19 cellular contexts compared by ENCODE assay signal in genomic region chr18:70640336-70640887, GRCh38.
DNase-seq lines count a peak whose midpoint lies in the region; ATAC-seq and TF ChIP-seq lines count a peak whose summit lies in the region.
"Had no signal": no experiment of that assay in that cellular context is flagged by ENCODE, and none has a peak within 500 bp of the region (broad histone marks: within the 10 kb centered on the region; RNA-seq: fewer than 3 reads in every experiment).

No MANE protein-coding gene starts in this region.

- no peaks in the 10 kb centered on the region for H3K36me3 Mint-ChIP-seq in activated naive CD4-positive, alpha-beta T cell treated with anti-CD3 and anti-CD28 coated beads for 36 hours (ENCODE audit: low read depth)
- H3K36me3 Mint-ChIP-seq in activated CD8-positive, alpha-beta T cell treated with anti-CD3 and anti-CD28 coated beads, Interleukin-2, amount 10 ng/mL, durations not matched to agents 7 days and 5 days (ENCODE audit: low read depth), result no peaks in the 10 kb centered on the region
- peaks cover 7 to 26% (median 11%) of the 10 kb centered on the region in 3 donors for H3K36me3 Mint-ChIP-seq in naive thymus-derived CD8-positive, alpha-beta T cell

- peak overlapping the region; percentile 26 for H3K4me2 ChIP-seq in Loucy (ENCODE audit: low read depth, low read length, poor library complexity, severe bottlenecking)
- H3K4me2 ChIP-seq: A549; BLaER1 treated with 17β-estradiol and CSF1 and Interleukin-3, amounts not matched to agents 10 nM and 100 nM had no signal

- H3K27me3 ChIP-seq in Loucy (ENCODE audit: insufficient read depth, low read length, poor library complexity, severe bottlenecking), result no peaks in the 10 kb centered on the region
- H3K27me3 ChIP-seq: BLaER1 treated with 17β-estradiol and CSF1 and Interleukin-3, amounts not matched to agents 10 nM and 100 nM; Peyer's patch had no signal

- DNase-seq in activated naive CD4-positive, alpha-beta T cell treated with anti-CD3 and anti-CD28 coated beads for 36 hours, result no peak
- DNase-seq in activated naive CD4-positive, alpha-beta T cell (lab: John Stamatoyannopoulos, UW), result no peak
- no peak for DNase-seq in activated CD8-positive, alpha-beta T cell treated with anti-CD3 and anti-CD28 coated beads, Interleukin-2, amount 10 ng/mL, durations not matched to agents 7 days and 5 days
- DNase-seq in naive thymus-derived CD8-positive, alpha-beta T cell, result no peak
- DNase-seq in activated CD4-positive, alpha-beta T cell treated with anti-CD3 and anti-CD28 coated beads, Interleukin-2, amount 50 U/mL, for 4 hours, result no peak
- no peak for DNase-seq in posterior cingulate gyrus
- no peak for DNase-seq in SIG-M5 (lab: John Stamatoyannopoulos, UW)
- DNase-seq: COR-L47, DMS153, KBM-7, NCI-H1436, NCI-H2029, NCI-H510A, NCI-H774, Peyer's patch, Right ventricle myocardium superior had no signal

- CTCF ChIA-PET in activated naive CD4-positive, alpha-beta T cell treated with anti-CD3 and anti-CD28 coated beads for 36 hours (lab: Charles Lee), result no interaction called here
- CTCF ChIA-PET in activated CD8-positive, alpha-beta T cell treated with anti-CD3 and anti-CD28 coated beads, Interleukin-2, amount 10 ng/mL, durations not matched to agents 7 days and 5 days (lab: Charles Lee), result no interaction called here

- H3K4me1 Mint-ChIP-seq in activated naive CD4-positive, alpha-beta T cell treated with anti-CD3 and anti-CD28 coated beads for 36 hours (ENCODE audit: low read depth), result peaks cover 11% of the 10 kb centered on the region
- H3K4me1 Mint-ChIP-seq in activated CD8-positive, alpha-beta T cell treated with anti-CD3 and anti-CD28 coated beads, Interleukin-2, amount 10 ng/mL, durations not matched to agents 7 days and 5 days (ENCODE audit: low read depth), result peaks cover 4% of the 10 kb centered on the region
- H3K4me1 Mint-ChIP-seq in naive thymus-derived CD8-positive, alpha-beta T cell, result peaks cover 7 to 46% (median 28%) of the 10 kb centered on the region in 4 donors

- peak overlapping the region; percentile 30 for H3K4me3 Mint-ChIP-seq in activated naive CD4-positive, alpha-beta T cell treated with anti-CD3 and anti-CD28 coated beads for 36 hours
- H3K4me3 Mint-ChIP-seq in activated CD8-positive, alpha-beta T cell treated with anti-CD3 and anti-CD28 coated beads, Interleukin-2, amount 10 ng/mL, durations not matched to agents 7 days and 5 days, result no peak overlapping the region
- H3K4me3 Mint-ChIP-seq in naive thymus-derived CD8-positive, alpha-beta T cell, result peak overlapping the region; percentile 8 to 82 (median 66)

- no peaks in the 10 kb centered on the region for H3K9me3 ChIP-seq in Loucy (ENCODE audit: insufficient read depth, low read depth, low read length)
- H3K9me3 ChIP-seq: A549; BLaER1 treated with 17β-estradiol and CSF1 and Interleukin-3, amounts not matched to agents 10 nM and 100 nM had no signal

- no peaks in the 10 kb centered on the region for H3K79me2 ChIP-seq in Loucy (ENCODE audit: insufficient read depth, low read length)

- intact Hi-C loops in activated naive CD4-positive, alpha-beta T cell treated with anti-CD3 and anti-CD28 coated beads for 36 hours (cut with micrococcal nuclease), result no loop called here
- intact Hi-C loops in posterior cingulate gyrus (cut with DNase I), result no loop called here

- H3K27ac Mint-ChIP-seq in activated naive CD4-positive, alpha-beta T cell treated with anti-CD3 and anti-CD28 coated beads for 36 hours, result peak overlapping the region; percentile 53
- H3K27ac Mint-ChIP-seq in activated CD8-positive, alpha-beta T cell treated with anti-CD3 and anti-CD28 coated beads, Interleukin-2, amount 10 ng/mL, durations not matched to agents 7 days and 5 days, result peak overlapping the region; percentile 34
- H3K27ac Mint-ChIP-seq in naive thymus-derived CD8-positive, alpha-beta T cell, result peak overlapping the region; percentile 76 to 96 (median 93)

- no peaks in the 10 kb centered on the region for H3K27me3 Mint-ChIP-seq in activated naive CD4-positive, alpha-beta T cell treated with anti-CD3 and anti-CD28 coated beads for 36 hours (ENCODE audit: low read depth)
- H3K27me3 Mint-ChIP-seq in activated CD8-positive, alpha-beta T cell treated with anti-CD3 and anti-CD28 coated beads, Interleukin-2, amount 10 ng/mL, durations not matched to agents 7 days and 5 days (ENCODE audit: low read depth), result no peaks in the 10 kb centered on the region
- H3K27me3 Mint-ChIP-seq in naive thymus-derived CD8-positive, alpha-beta T cell, result no peaks in the 10 kb centered on the region

- no peak for ATAC-seq in activated CD8-positive, alpha-beta T cell treated with anti-CD3 and anti-CD28 coated beads, Interleukin-2, amount 10 ng/mL, durations not matched to agents 7 days and 5 days
- peak; percentile 53 to 58 for ATAC-seq in naive thymus-derived CD8-positive, alpha-beta T cell
- ATAC-seq: A549 had no signal

- H4K20me1 ChIP-seq in Loucy (ENCODE audit: insufficient read depth, low read length, poor library complexity, severe bottlenecking), result no peaks in the 10 kb centered on the region
- H4K20me1 ChIP-seq: BLaER1 treated with 17β-estradiol and CSF1 and Interleukin-3, amounts not matched to agents 10 nM and 100 nM had no signal

- peak overlapping the region; percentile 61 for H2AFZ ChIP-seq in Loucy (ENCODE audit: low read length)

- H3K4me1 ChIP-seq in Loucy (ENCODE audit: insufficient read depth, low read length, poor library complexity, severe bottlenecking), result peaks cover 14% of the 10 kb centered on the region
- H3K4me1 ChIP-seq: A549, Peyer's patch had no signal

- no peak overlapping the region for H3K4me3 ChIP-seq in Loucy (ENCODE audit: low read length, poor library complexity, severe bottlenecking)
- H3K4me3 ChIP-seq: A549; BLaER1 treated with 17β-estradiol and CSF1 and Interleukin-3, amounts not matched to agents 10 nM and 100 nM; Peyer's patch had no signal

- H3K9ac ChIP-seq in Loucy (ENCODE audit: low read depth, low read length, poor library complexity, severe bottlenecking), result no peak overlapping the region
- H3K9ac ChIP-seq: BLaER1 treated with 17β-estradiol and CSF1 and Interleukin-3, amounts not matched to agents 10 nM and 100 nM had no signal

- H3K9me2 ChIP-seq in Loucy (replicated peaks; ENCODE audit: low read depth, low read length), result no peaks in the 10 kb centered on the region

- no peak for TF ChIP-seq CTCF in Loucy (conservative IDR thresholded peaks at IDR 0.05; ENCODE audit: low read length)

- H3F3A ChIP-seq in Loucy (ENCODE audit: low read depth), result no peaks in the 10 kb centered on the region

- H3K36me3 ChIP-seq in Loucy (ENCODE audit: insufficient read depth, low read length), result no peaks in the 10 kb centered on the region
- H3K36me3 ChIP-seq: BLaER1 treated with 17β-estradiol and CSF1 and Interleukin-3, amounts not matched to agents 10 nM and 100 nM; Peyer's patch had no signal

- peaks cover 3% of the 10 kb centered on the region for H3K9me3 Mint-ChIP-seq in activated naive CD4-positive, alpha-beta T cell treated with anti-CD3 and anti-CD28 coated beads for 36 hours
- H3K9me3 Mint-ChIP-seq in activated CD8-positive, alpha-beta T cell treated with anti-CD3 and anti-CD28 coated beads, Interleukin-2, amount 10 ng/mL, durations not matched to agents 7 days and 5 days (ENCODE audit: insufficient read depth), result no peaks in the 10 kb centered on the region
- peaks cover 4 to 27% (median 15%) of the 10 kb centered on the region in 9 donors for H3K9me3 Mint-ChIP-seq in naive thymus-derived CD8-positive, alpha-beta T cell

- POLR2A ChIA-PET in activated CD8-positive, alpha-beta T cell treated with anti-CD3 and anti-CD28 coated beads, Interleukin-2, amount 10 ng/mL, durations not matched to agents 7 days and 5 days (lab: Charles Lee), result no interaction called here
- POLR2A ChIA-PET in naive thymus-derived CD8-positive, alpha-beta T cell (lab: Charles Lee), result interaction anchor here (1.0 to 3.8 kb wide), 4 partner anchors 9 to 29 kb away, joined by 3 to 14 read pairs (median 6); no protein-coding TSS in a partner anchor

Comparison
In these comparisons a context has a peak if more than half of its experiments do, and no peak if none do; other contexts are left out.
1. H3K27ac Mint-ChIP-seq: peak in every context shown above with its lines; median percentile 93 in naive thymus-derived CD8-positive, alpha-beta T cell; 53 in activated naive CD4-positive, alpha-beta T cell treated with anti-CD3 and anti-CD28 coated beads for 36 hours; 34 in activated CD8-positive, alpha-beta T cell treated with anti-CD3 and anti-CD28 coated beads, Interleukin-2, amount 10 ng/mL, durations not matched to agents 7 days and 5 days.